ENCODE assay signal across 2 cellular contexts in the genomic region with DNA sequence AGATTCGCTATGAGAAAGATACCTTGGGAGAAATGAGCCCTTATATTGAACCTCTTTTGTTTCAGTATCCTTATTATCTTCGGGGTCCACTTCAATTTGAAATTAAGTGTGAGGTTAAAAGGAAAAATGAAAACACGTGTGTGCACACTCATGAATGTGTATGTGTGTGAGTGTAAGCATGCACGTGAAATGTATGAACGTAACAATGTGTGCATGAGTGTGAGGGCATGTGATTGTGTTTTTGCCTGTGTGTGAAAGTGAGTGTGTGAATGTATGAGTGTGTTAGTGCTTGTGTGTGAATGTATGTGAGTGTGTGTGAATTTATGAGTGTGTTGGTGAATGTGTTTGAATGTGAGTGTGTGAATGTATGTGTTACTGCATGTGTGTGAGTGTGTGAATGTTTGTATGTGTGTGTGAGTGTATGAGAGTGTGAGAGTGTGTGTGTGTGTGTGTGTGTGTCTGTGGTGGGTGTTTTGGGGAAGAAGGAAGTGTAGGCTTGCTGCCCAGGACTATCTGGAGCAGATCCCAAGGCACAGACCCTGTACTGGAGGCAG.
TF ChIP-seq lines count a peak whose summit lies in the region.

No MANE protein-coding gene starts in this region.

TF ChIP-seq in IMR-90, 13 proteins besides CTCF, POLR2A, EP300 and RAD21 (continued from another document):
- TF ChIP-seq NFE2L2 (IDR thresholded peaks at IDR 0.05; ENCODE audit: low read depth, low read length) = no peak
- TF ChIP-seq, protein P1, sequence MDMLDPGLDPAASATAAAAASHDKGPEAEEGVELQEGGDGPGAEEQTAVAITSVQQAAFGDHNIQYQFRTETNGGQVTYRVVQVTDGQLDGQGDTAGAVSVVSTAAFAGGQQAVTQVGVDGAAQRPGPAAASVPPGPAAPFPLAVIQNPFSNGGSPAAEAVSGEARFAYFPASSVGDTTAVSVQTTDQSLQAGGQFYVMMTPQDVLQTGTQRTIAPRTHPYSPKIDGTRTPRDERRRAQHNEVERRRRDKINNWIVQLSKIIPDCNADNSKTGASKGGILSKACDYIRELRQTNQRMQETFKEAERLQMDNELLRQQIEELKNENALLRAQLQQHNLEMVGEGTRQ (IDR thresholded peaks at IDR 0.05; ENCODE audit: low read depth, low read length) = no peak

TF ChIP-seq in H1, 55 proteins besides CTCF, POLR2A, EP300 and RAD21 (continued from another document):
- no peak for TF ChIP-seq HDAC6 (IDR thresholded peaks at IDR 0.05; ENCODE audit: low read depth, low read length)
- no peak for TF ChIP-seq SAP30 (IDR thresholded peaks at IDR 0.05; ENCODE audit: insufficient read depth, insufficient replicate concordance, low read length)
